ENCODE assay signal across 14 cellular contexts in the genomic region with DNA sequence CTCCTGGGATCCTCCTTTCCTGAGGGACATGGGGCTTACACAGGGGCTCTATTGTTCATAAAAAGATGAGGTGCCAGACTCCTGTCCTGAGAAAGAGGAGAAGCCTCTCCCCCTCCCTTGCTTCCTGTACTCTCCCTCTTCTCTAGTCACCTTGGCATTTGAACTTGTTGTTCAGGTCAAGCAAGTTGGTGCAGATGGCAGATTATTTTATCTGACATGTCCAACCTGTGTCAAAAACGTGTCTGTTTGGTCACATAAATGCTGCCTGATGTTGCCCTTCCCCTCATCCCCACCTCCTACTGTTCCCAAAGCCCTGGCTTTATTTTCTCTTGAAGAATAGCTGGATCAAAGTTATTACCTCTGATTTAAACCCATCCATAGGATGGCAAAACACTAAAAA.
A peak's percentile ranks its signal among the peaks of the same experiment; 100 is the strongest.
DNase-seq lines count a peak whose midpoint lies in the region; ATAC-seq and TF ChIP-seq lines count a peak whose summit lies in the region.
"Had no signal": no experiment of that assay in that cellular context is flagged by ENCODE, and none has a peak within 500 bp of the region (broad histone marks: within the 10 kb centered on the region; RNA-seq: fewer than 3 reads in every experiment).

No MANE protein-coding gene starts in this region.

- no peaks in the 10 kb centered on the region for H3K36me3 ChIP-seq in body of pancreas (replicated peaks in 1 of 2; ENCODE audit: insufficient read depth in 1 of 2, low read depth in 2 of 2)
- H3K36me3 ChIP-seq in lung (ENCODE audit: control insufficient read depth in 2 of 2, insufficient read depth in 2 of 2, low read length in 2 of 2), result no peaks in the 10 kb centered on the region
- no peaks in the 10 kb centered on the region for H3K36me3 ChIP-seq in suprapubic skin

- H3K27me3 ChIP-seq in body of pancreas, result no peaks in the 10 kb centered on the region
- no peaks in the 10 kb centered on the region for H3K27me3 ChIP-seq in lung (ENCODE audit: control insufficient read depth, insufficient read depth)
- H3K27me3 ChIP-seq in suprapubic skin, result no peaks in the 10 kb centered on the region

- peak; percentile 3 for ATAC-seq in body of pancreas
- no peak for ATAC-seq in lung (ENCODE audit: insufficient read depth, low FRiP score)
- ATAC-seq: activated T-cell treated with anti-CD3 and anti-CD28 coated beads, Interleukin-2, amount 50 U/mL, for 4 hours had no signal

- H3K4me3 ChIP-seq in body of pancreas (no peak overlapping the region), lung (no peak overlapping the region), suprapubic skin (no peak overlapping the region)

- H3K4me1 ChIP-seq in body of pancreas, result peaks cover 28% of the 10 kb centered on the region
- H3K4me1 ChIP-seq in lung (ENCODE audit: control insufficient read depth in 2 of 2, insufficient read depth in 2 of 2, low read length in 2 of 2), result peaks cover 8 to 9% of the 10 kb centered on the region in 2 donors
- peaks cover 41% of the 10 kb centered on the region for H3K4me1 ChIP-seq in suprapubic skin

- no peak for TF ChIP-seq EP300 in suprapubic skin (IDR thresholded peaks at IDR 0.05)

- no peak for TF ChIP-seq POLR2A in body of pancreas (IDR thresholded peaks at IDR 0.05)
- TF ChIP-seq POLR2A in suprapubic skin (IDR thresholded peaks at IDR 0.05), result no peak

- WGBS in body of pancreas, 2 donors, result 4 to 5% methylated on average over 1 of the region's 1 CpG
- 31 to 41% methylated on average over 1 of the region's 1 CpG for WGBS in lung, 2 donors
- 8% methylated on average over 1 of the region's 1 CpG for WGBS in suprapubic skin

- TF ChIP-seq CTCF in body of pancreas (IDR thresholded peaks at IDR 0.05) (no peak), lung (IDR thresholded peaks at IDR 0.05; ENCODE audit: control extremely low read depth, extremely low read depth) (no peak), suprapubic skin (IDR thresholded peaks at IDR 0.05) (no peak)

- H3K27ac ChIP-seq in body of pancreas (peak overlapping the region; percentile 36 to 74 (median 60)), lung (ENCODE audit: low read depth in 1 of 2, low read length in 1 of 2) (peak overlapping the region; percentile 50 to 70), suprapubic skin (peak overlapping the region; percentile 88)

- intact Hi-C loops in body of pancreas (cut with DNase I), result no loop called here
- intact Hi-C loops in posterior cingulate gyrus (cut with DNase I), result no loop called here

- H3K9me3 ChIP-seq in body of pancreas (no peaks in the 10 kb centered on the region), lung (ENCODE audit: control insufficient read depth in 2 of 2, insufficient read depth in 1 of 2, low read length in 1 of 2) (no peaks in the 10 kb centered on the region), suprapubic skin (no peaks in the 10 kb centered on the region)

- DNase-seq in HT1080 (ENCODE audit: low read depth), result peak; percentile 37
- no peak for DNase-seq in body of pancreas
- DNase-seq in lung (ENCODE audit: low spot score), result no peak
- DNase-seq in suprapubic skin (ENCODE audit: low spot score in 2 of 2), result no peak
- no peak for DNase-seq in NCI-H1105 (lab: John Stamatoyannopoulos, UW)
- DNase-seq in RPMI8226, result no peak
- DNase-seq in activated CD8-positive, alpha-beta memory T cell treated with anti-CD3 and anti-CD28 coated beads, Interleukin-2, amount 50 U/mL, for 4 hours, result no peak
- DNase-seq in posterior cingulate gyrus, result no peak
- DNase-seq: activated T-cell treated with anti-CD3 and anti-CD28 coated beads, Interleukin-2, amount 50 U/mL, for 4 hours; cerebellar nuclear complex; COR-L47; hippocampal formation; NCI-H774; T-helper 2 cell had no signal
